2 cellular contexts compared by ENCODE assay signal in genomic region chr19:36837525-36837901, GRCh38.
TF ChIP-seq lines count a peak whose summit lies in the region.

No MANE protein-coding gene starts in this region.

TF ChIP-seq in SK-N-SH, 30 proteins besides CTCF, POLR2A, EP300 and RAD21:
- TF ChIP-seq TCF12 (IDR thresholded peaks at IDR 0.05) (no peak), NFIC (IDR thresholded peaks at IDR 0.05; ENCODE audit: borderline replicate concordance) (no peak), MXI1 (IDR thresholded peaks at IDR 0.05; ENCODE audit: low read depth, low read length) (no peak), RXRA (IDR thresholded peaks at IDR 0.05; ENCODE audit: borderline replicate concordance, low read depth) (no peak), SIN3A (IDR thresholded peaks at IDR 0.05; ENCODE audit: borderline replicate concordance, low read depth, low read length) (no peak), GATA2 (CRISPR knock-in tag; IDR thresholded peaks at IDR 0.05) (no peak), RFX5 (IDR thresholded peaks at IDR 0.05; ENCODE audit: low read length) (no peak), RCOR1 (IDR thresholded peaks at IDR 0.05; ENCODE audit: low read length) (no peak), TAF1 (IDR thresholded peaks at IDR 0.05; ENCODE audit: borderline replicate concordance, low read depth, low read length) (no peak)
- TF ChIP-seq, protein P1, sequence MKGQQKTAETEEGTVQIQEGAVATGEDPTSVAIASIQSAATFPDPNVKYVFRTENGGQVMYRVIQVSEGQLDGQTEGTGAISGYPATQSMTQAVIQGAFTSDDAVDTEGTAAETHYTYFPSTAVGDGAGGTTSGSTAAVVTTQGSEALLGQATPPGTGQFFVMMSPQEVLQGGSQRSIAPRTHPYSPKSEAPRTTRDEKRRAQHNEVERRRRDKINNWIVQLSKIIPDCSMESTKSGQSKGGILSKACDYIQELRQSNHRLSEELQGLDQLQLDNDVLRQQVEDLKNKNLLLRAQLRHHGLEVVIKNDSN (IDR thresholded peaks at IDR 0.05; ENCODE audit: borderline replicate concordance, low read depth): no peak
- TF ChIP-seq, protein P2, sequence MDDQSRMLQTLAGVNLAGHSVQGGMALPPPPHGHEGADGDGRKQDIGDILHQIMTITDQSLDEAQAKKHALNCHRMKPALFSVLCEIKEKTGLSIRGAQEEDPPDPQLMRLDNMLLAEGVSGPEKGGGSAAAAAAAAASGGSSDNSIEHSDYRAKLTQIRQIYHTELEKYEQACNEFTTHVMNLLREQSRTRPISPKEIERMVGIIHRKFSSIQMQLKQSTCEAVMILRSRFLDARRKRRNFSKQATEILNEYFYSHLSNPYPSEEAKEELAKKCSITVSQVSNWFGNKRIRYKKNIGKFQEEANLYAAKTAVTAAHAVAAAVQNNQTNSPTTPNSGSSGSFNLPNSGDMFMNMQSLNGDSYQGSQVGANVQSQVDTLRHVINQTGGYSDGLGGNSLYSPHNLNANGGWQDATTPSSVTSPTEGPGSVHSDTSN (IDR thresholded peaks at IDR 0.05): no peak

TF ChIP-seq in SK-N-SH treated with all-trans-retinoic acid at 6 μM for 48 hours, 23 proteins besides CTCF, POLR2A, EP300 and RAD21:
- TF ChIP-seq PATZ1 (CRISPR knock-in tag; IDR thresholded peaks at IDR 0.05; ENCODE audit: borderline replicate concordance) (no peak), ESRRG (CRISPR knock-in tag; IDR thresholded peaks at IDR 0.05) (no peak), RARB (CRISPR knock-in tag; IDR thresholded peaks at IDR 0.05) (no peak), ISL1 (CRISPR knock-in tag; IDR thresholded peaks at IDR 0.05) (no peak), CREB5 (CRISPR knock-in tag; IDR thresholded peaks at IDR 0.05; ENCODE audit: low read depth) (no peak), CSDC2 (CRISPR knock-in tag; IDR thresholded peaks at IDR 0.05) (no peak), SNAI2 (CRISPR knock-in tag; IDR thresholded peaks at IDR 0.05) (no peak), GLIS3 (CRISPR knock-in tag; IDR thresholded peaks at IDR 0.05) (no peak), OSR1 (CRISPR knock-in tag; IDR thresholded peaks at IDR 0.05) (no peak)
- TF ChIP-seq, protein P3, sequence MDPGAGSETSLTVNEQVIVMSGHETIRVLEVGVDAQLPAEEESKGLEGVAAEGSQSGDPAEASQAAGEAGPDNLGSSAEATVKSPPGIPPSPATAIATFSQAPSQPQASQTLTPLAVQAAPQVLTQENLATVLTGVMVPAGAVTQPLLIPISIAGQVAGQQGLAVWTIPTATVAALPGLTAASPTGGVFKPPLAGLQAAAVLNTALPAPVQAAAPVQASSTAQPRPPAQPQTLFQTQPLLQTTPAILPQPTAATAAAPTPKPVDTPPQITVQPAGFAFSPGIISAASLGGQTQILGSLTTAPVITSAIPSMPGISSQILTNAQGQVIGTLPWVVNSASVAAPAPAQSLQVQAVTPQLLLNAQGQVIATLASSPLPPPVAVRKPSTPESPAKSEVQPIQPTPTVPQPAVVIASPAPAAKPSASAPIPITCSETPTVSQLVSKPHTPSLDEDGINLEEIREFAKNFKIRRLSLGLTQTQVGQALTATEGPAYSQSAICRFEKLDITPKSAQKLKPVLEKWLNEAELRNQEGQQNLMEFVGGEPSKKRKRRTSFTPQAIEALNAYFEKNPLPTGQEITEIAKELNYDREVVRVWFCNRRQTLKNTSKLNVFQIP (CRISPR knock-in tag; IDR thresholded peaks at IDR 0.05; ENCODE audit: borderline replicate concordance, low read depth): no peak
